22 cellular contexts compared by ENCODE assay signal in genomic region chr7:151790095-151790825, GRCh38.
"Had no signal": no experiment of that assay in that cellular context is flagged by ENCODE, and none has a peak within 500 bp of the region (broad histone marks: within the 10 kb centered on the region; RNA-seq: fewer than 3 reads in every experiment).

No MANE protein-coding gene starts in this region.

- H3K4me3 ChIP-seq: coronary artery, gastroesophageal sphincter, heart left ventricle, sigmoid colon, smooth muscle cell, testis had no signal

- DNase-seq: activated B cell treated with CpG ODN at 0.5 μM for 24 hours; activated CD4-positive, alpha-beta memory T cell treated with anti-CD3 and anti-CD28 coated beads for 36 hours; activated CD4-positive, alpha-beta T cell treated with anti-CD3 and anti-CD28 coated beads for 36 hours; activated effector memory CD4-positive, alpha-beta T cell treated with Interleukin-2 at 50 U/mL for 16 hours; activated naive CD4-positive, alpha-beta T cell treated with anti-CD3 and anti-CD28 coated beads for 36 hours; activated naive CD8-positive, alpha-beta T cell treated with anti-CD3 and anti-CD28 coated beads, Interleukin-2, amount 10 ng/mL, durations not matched to agents 7 days and 5 days; activated T-cell treated with anti-CD3 and anti-CD28 coated beads, Interleukin-2, amount 50 U/mL, for 72 hours; amniotic stem cell; nucleus accumbens; sigmoid colon; stimulated activated CD4-positive, alpha-beta T cell treated with anti-CD3 and anti-CD28 coated beads, Interleukin-2, amount 100 ng/mL, for 48 hours; stimulated activated CD8-positive, alpha-beta memory T cell treated with anti-CD3 and anti-CD28 coated beads, Interleukin-4, amount 100 ng/mL, for 48 hours; stimulated activated naive CD4-positive, alpha-beta T cell; T1000; testis had no signal

- H3K27ac ChIP-seq: coronary artery, epithelial cell of prostate, gastroesophageal sphincter, heart left ventricle, sigmoid colon, testis had no signal

- H3K4me1 ChIP-seq: testis had no signal

- H3K4me2 ChIP-seq: smooth muscle cell had no signal

- H3K36me3 Mint-ChIP-seq: activated CD4-positive, alpha-beta memory T cell treated with anti-CD3 and anti-CD28 coated beads for 36 hours; activated naive CD8-positive, alpha-beta T cell treated with anti-CD3 and anti-CD28 coated beads, Interleukin-2, amount 10 ng/mL, durations not matched to agents 7 days and 5 days; type B pancreatic cell had no signal

- H3K27me3 Mint-ChIP-seq: activated B cell treated with CpG ODN at 0.5 μM for 24 hours; activated CD4-positive, alpha-beta memory T cell treated with anti-CD3 and anti-CD28 coated beads for 36 hours; activated CD4-positive, alpha-beta T cell treated with anti-CD3 and anti-CD28 coated beads for 36 hours; activated naive CD8-positive, alpha-beta T cell treated with anti-CD3 and anti-CD28 coated beads, Interleukin-2, amount 10 ng/mL, durations not matched to agents 7 days and 5 days had no signal

- H3K36me3 ChIP-seq: sigmoid colon had no signal

- H3K27me3 ChIP-seq: gastroesophageal sphincter, heart left ventricle, sigmoid colon, testis had no signal

- H3K27ac Mint-ChIP-seq: activated B cell treated with CpG ODN at 0.5 μM for 24 hours; activated CD4-positive, alpha-beta memory T cell treated with anti-CD3 and anti-CD28 coated beads for 36 hours; activated CD4-positive, alpha-beta T cell treated with anti-CD3 and anti-CD28 coated beads for 36 hours; activated naive CD4-positive, alpha-beta T cell treated with anti-CD3 and anti-CD28 coated beads for 36 hours; activated naive CD8-positive, alpha-beta T cell treated with anti-CD3 and anti-CD28 coated beads, Interleukin-2, amount 10 ng/mL, durations not matched to agents 7 days and 5 days; activated T-cell treated with anti-CD3 and anti-CD28 coated beads, Interleukin-2, amount 50 U/mL, for 72 hours; nephron; type B pancreatic cell had no signal

- H3K9me3 ChIP-seq: gastroesophageal sphincter, heart left ventricle, sigmoid colon, testis had no signal

- H3K4me3 Mint-ChIP-seq: activated B cell treated with CpG ODN at 0.5 μM for 24 hours; activated CD4-positive, alpha-beta memory T cell treated with anti-CD3 and anti-CD28 coated beads for 36 hours; activated CD4-positive, alpha-beta T cell treated with anti-CD3 and anti-CD28 coated beads for 36 hours; activated naive CD4-positive, alpha-beta T cell treated with anti-CD3 and anti-CD28 coated beads for 36 hours; activated naive CD8-positive, alpha-beta T cell treated with anti-CD3 and anti-CD28 coated beads, Interleukin-2, amount 10 ng/mL, durations not matched to agents 7 days and 5 days; activated T-cell treated with anti-CD3 and anti-CD28 coated beads, Interleukin-2, amount 50 U/mL, for 72 hours; nephron; type B pancreatic cell had no signal

- H3K9me3 Mint-ChIP-seq: activated B cell treated with CpG ODN at 0.5 μM for 24 hours; activated CD4-positive, alpha-beta memory T cell treated with anti-CD3 and anti-CD28 coated beads for 36 hours; activated naive CD4-positive, alpha-beta T cell treated with anti-CD3 and anti-CD28 coated beads for 36 hours; activated naive CD8-positive, alpha-beta T cell treated with anti-CD3 and anti-CD28 coated beads, Interleukin-2, amount 10 ng/mL, durations not matched to agents 7 days and 5 days; activated T-cell treated with anti-CD3 and anti-CD28 coated beads, Interleukin-2, amount 50 U/mL, for 72 hours; nephron; type B pancreatic cell had no signal

- ATAC-seq: activated CD4-positive, alpha-beta T cell treated with anti-CD3 and anti-CD28 coated beads for 36 hours; activated T-cell treated with anti-CD3 and anti-CD28 coated beads, Interleukin-2, amount 50 U/mL, for 72 hours; gastroesophageal sphincter; heart left ventricle had no signal
